Comparison of ENCODE assay signal across 25 cellular contexts in genomic region chr4:139933104-139933503, GRCh38.
"Had no signal": no experiment of that assay in that cellular context is flagged by ENCODE, and none has a peak within 500 bp of the region (broad histone marks: within the 10 kb centered on the region; RNA-seq: fewer than 3 reads in every experiment).

No MANE protein-coding gene starts in this region.

- H3K4me3 Mint-ChIP-seq: activated CD8-positive, alpha-beta T cell treated with anti-CD3 and anti-CD28 coated beads, Interleukin-2, amount 10 ng/mL, durations not matched to agents 7 days and 5 days; activated naive CD8-positive, alpha-beta T cell; activated T-helper 1 cell treated with anti-CD3 and anti-CD28 coated beads, Interleukin-12 subunit alpha, Interleukin-12 subunit beta, Interleukin-2, Interleukin-4 antibody, amounts not matched to agents 30 ng/mL and 10 ng/mL and 1 ng/mL, durations not matched to agents 14 hours and 24 hours and 36 hours; brain; central memory CD8-positive, alpha-beta T cell; T-cell had no signal

- H3K4me1 Mint-ChIP-seq: central memory CD8-positive, alpha-beta T cell; T-cell had no signal

- H3K36me3 ChIP-seq: WERI-Rb-1 had no signal

- H3K27ac ChIP-seq: SK-N-MC, WERI-Rb-1 had no signal

- H3K27me3 Mint-ChIP-seq: activated naive CD8-positive, alpha-beta T cell had no signal

- FAIRE-seq: astrocyte had no signal

- ATAC-seq: activated CD8-positive, alpha-beta T cell treated with anti-CD3 and anti-CD28 coated beads, Interleukin-2, amount 10 ng/mL, durations not matched to agents 7 days and 5 days; T-cell had no signal

- DNase-seq: activated CD4-positive, alpha-beta T cell treated with anti-CD3 and anti-CD28 coated beads for 48 hours; activated CD4-positive, alpha-beta T cell treated with anti-CD3 and anti-CD28 coated beads, Interleukin-2, amount 50 U/mL, for 4 hours; activated CD4-positive, CD25-positive, alpha-beta regulatory T cell treated with anti-CD3 and anti-CD28 coated beads, Interleukin-2, amount 50 U/mL, for 72 hours; activated CD8-positive, alpha-beta memory T cell treated with anti-CD3 and anti-CD28 coated beads, Interleukin-2, amount 50 U/mL, for 48 hours; activated CD8-positive, alpha-beta T cell treated with anti-CD3 and anti-CD28 coated beads, Interleukin-2, amount 10 ng/mL, durations not matched to agents 7 days and 5 days; activated effector memory CD4-positive, alpha-beta T cell treated with Interleukin-2 at 50 U/mL for 16 hours; activated naive CD4-positive, alpha-beta T cell; activated T-cell treated with anti-CD3 and anti-CD28 coated beads, Interleukin-2, amount 50 U/mL, for 1 hour; amygdala; NCI-H1092; NCI-H1930; NCI-H2171; NCI-H2227 treated with DMSO at 0.1 percent for 48 hours; NCI-H446 treated with DMSO at 0.1 percent for 48 hours; NCI-H524 treated with DMSO at 0.1 percent for 48 hours; NCI-H748 treated with DMSO at 0.1 percent for 48 hours; SIG-M5; T-cell; WERI-Rb-1 had no signal

- H3K9me3 Mint-ChIP-seq: activated T-helper 1 cell treated with anti-CD3 and anti-CD28 coated beads, Interleukin-12 subunit alpha, Interleukin-12 subunit beta, Interleukin-2, Interleukin-4 antibody, amounts not matched to agents 30 ng/mL and 10 ng/mL and 1 ng/mL, durations not matched to agents 14 hours and 24 hours and 36 hours; brain; central memory CD8-positive, alpha-beta T cell; T-cell had no signal

- H3K4me3 ChIP-seq: SK-N-MC had no signal

- H3K27ac Mint-ChIP-seq: activated CD8-positive, alpha-beta T cell treated with anti-CD3 and anti-CD28 coated beads, Interleukin-2, amount 10 ng/mL, durations not matched to agents 7 days and 5 days; activated naive CD8-positive, alpha-beta T cell; activated T-helper 1 cell treated with anti-CD3 and anti-CD28 coated beads, Interleukin-12 subunit alpha, Interleukin-12 subunit beta, Interleukin-2, Interleukin-4 antibody, amounts not matched to agents 30 ng/mL and 10 ng/mL and 1 ng/mL, durations not matched to agents 14 hours and 24 hours and 36 hours; brain; T-cell had no signal

- H3K36me3 Mint-ChIP-seq: activated naive CD8-positive, alpha-beta T cell; brain; T-cell had no signal
